10 cellular contexts compared by ENCODE assay signal in the genomic region with DNA sequence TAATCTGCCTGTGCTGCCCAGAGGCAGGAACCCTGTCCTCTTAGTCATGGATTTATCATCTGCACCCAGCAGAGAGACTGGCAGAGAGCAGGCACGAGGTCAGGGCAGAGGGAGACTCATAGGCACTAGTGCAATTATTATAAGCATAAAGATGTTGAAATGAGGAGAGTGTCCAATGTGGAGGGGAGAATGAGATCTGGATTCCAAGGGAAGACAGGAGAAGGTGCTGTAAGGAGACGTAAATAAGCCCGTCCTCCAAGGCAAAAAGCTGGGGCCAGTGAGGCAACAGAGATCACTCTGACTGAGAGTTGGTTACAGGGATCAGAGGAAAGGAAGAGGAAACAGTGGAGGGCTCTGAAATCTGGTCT.
A peak's percentile ranks its signal among the peaks of the same experiment; 100 is the strongest.
DNase-seq lines count a peak whose midpoint lies in the region; TF ChIP-seq lines count a peak whose summit lies in the region.
"Had no signal": no experiment of that assay in that cellular context is flagged by ENCODE, and none has a peak within 500 bp of the region (broad histone marks: within the 10 kb centered on the region; RNA-seq: fewer than 3 reads in every experiment).

No MANE protein-coding gene starts in this region.

- intact Hi-C loops in tibial artery (cut with DNase I; ENCODE audit: low total_unique reads), result no loop called here

- H3K36me3 ChIP-seq in tibial artery, result no peaks in the 10 kb centered on the region

- no peaks in the 10 kb centered on the region for H3K27me3 ChIP-seq in tibial artery

- DNase-seq in HCEC 1CT (peak; percentile 64), T1000 (lab: John Stamatoyannopoulos, UW) (peak; percentile 53), fibroblast of pulmonary artery (ENCODE audit: low read depth) (peak; percentile 63), retinal pigment epithelial cell (ENCODE audit: low read depth) (peak; percentile 95), tibial artery (no peak), amygdala (lab: John Stamatoyannopoulos, UW) (no peak), NCI-H345 treated with DMSO at 0.1 percent for 48 hours (lab: John Stamatoyannopoulos, UW; ENCODE audit: unreplicated experiment) (no peak), NAMALWA (ENCODE audit: low spot score) (no peak)
- DNase-seq: activated CD4-positive, alpha-beta T cell treated with anti-CD3 and anti-CD28 coated beads, Interleukin-2, amount 50 U/mL, for 48 hours; NCI-H1694 had no signal

- H3K27ac ChIP-seq in tibial artery, result no peak overlapping the region

- H3K4me3 ChIP-seq in fibroblast of pulmonary artery (replicated peaks; ENCODE audit: low read depth, low read length), result no peak overlapping the region
- H3K4me3 ChIP-seq in retinal pigment epithelial cell (ENCODE audit: low read length), result no peak overlapping the region
- no peak overlapping the region for H3K4me3 ChIP-seq in tibial artery

- peaks cover 0 to 5% (median 2%) of the 10 kb centered on the region in 4 donors for H3K4me1 ChIP-seq in tibial artery

- H3K9me3 ChIP-seq in tibial artery, result no peaks in the 10 kb centered on the region

- TF ChIP-seq CTCF in fibroblast of pulmonary artery (IDR thresholded peaks at IDR 0.05; ENCODE audit: low read length, missing control alignments) (no peak), retinal pigment epithelial cell (conservative IDR thresholded peaks at IDR 0.05; ENCODE audit: low read depth, low read length) (no peak), tibial artery (IDR thresholded peaks at IDR 0.05) (no peak)

Comparison
In these comparisons a context has a peak if more than half of its experiments do, and no peak if none do; other contexts are left out.
1. DNase-seq: peak in HCEC 1CT (single experiment), T1000 (single experiment), fibroblast of pulmonary artery (single experiment) and retinal pigment epithelial cell (single experiment); none in tibial artery (0 of 2), amygdala (0 of 56), NCI-H345 treated with DMSO at 0.1 percent for 48 hours (single experiment) and NAMALWA (single experiment).